Comparison of ENCODE assay signal across 14 cellular contexts in genomic region chr6:113733386-113733785, GRCh38.
DNase-seq lines count a peak whose midpoint lies in the region; ATAC-seq and TF ChIP-seq lines count a peak whose summit lies in the region.
"Had no signal": no experiment of that assay in that cellular context is flagged by ENCODE, and none has a peak within 500 bp of the region (broad histone marks: within the 10 kb centered on the region; RNA-seq: fewer than 3 reads in every experiment).

No MANE protein-coding gene starts in this region.

- TF ChIP-seq CTCF in GM23338 (conservative IDR thresholded peaks at IDR 0.05; ENCODE audit: low read depth in 2 of 2) (no peak), fibroblast of the aortic adventitia (IDR thresholded peaks at IDR 0.05; ENCODE audit: insufficient read depth, low read length) (no peak), osteoblast (IDR thresholded peaks at IDR 0.05; ENCODE audit: extremely low read depth, low read depth, low read length) (no peak)

- no peaks in the 10 kb centered on the region for H3K9me2 ChIP-seq in GM23338 (ENCODE audit: insufficient read depth)

- no peaks in the 10 kb centered on the region for H3K9me3 Mint-ChIP-seq in GM23338

- no peaks in the 10 kb centered on the region for H3F3A ChIP-seq in GM23338 (replicated peaks; ENCODE audit: low read depth)

- H3K4me1 ChIP-seq in GM23338 (ENCODE audit: insufficient read depth) (no peaks in the 10 kb centered on the region), osteoblast (ENCODE audit: insufficient read depth, low read length) (peaks cover 15% of the 10 kb centered on the region)
- H3K4me1 ChIP-seq in effector memory CD4-positive, alpha-beta T cell (ENCODE audit: control insufficient read depth, insufficient read depth, low read length, poor library complexity, severe bottlenecking), result no peaks in the 10 kb centered on the region

- no peak for DNase-seq in GM23338 (ENCODE audit: low spot score)
- DNase-seq in SK-N-MC (ENCODE audit: low read depth, low spot score), result no peak
- peak; percentile 12 for DNase-seq in fibroblast of the aortic adventitia (ENCODE audit: low read depth)
- DNase-seq in osteoblast (ENCODE audit: insufficient read length, low spot score, missing footprints), result peak; percentile 31
- DNase-seq in HUDEP-2 (lab: John Stamatoyannopoulos, UW; ENCODE audit: unreplicated experiment in 76 of 76), result no peak
- DNase-seq in effector memory CD4-positive, alpha-beta T cell, result no peak
- DNase-seq: DND-41, Kasumi-1, MG63, NCI-H1048, NCI-H446 had no signal

- H3K4me2 ChIP-seq in GM23338, result no peak overlapping the region
- H3K4me2 ChIP-seq in osteoblast (ENCODE audit: insufficient read depth, low read length), result no peak overlapping the region

- no peaks in the 10 kb centered on the region for H3K27me3 Mint-ChIP-seq in GM23338 (ENCODE audit: insufficient read depth, low read depth, poor library complexity)
- H3K27me3 Mint-ChIP-seq: IgD-negative memory B cell had no signal

- H2AFZ ChIP-seq in GM23338 (peak overlapping the region; percentile 72; the same call in 1 of the 2 replicates), osteoblast (ENCODE audit: low read length) (no peak overlapping the region)

- no peak for ATAC-seq in GM23338
- ATAC-seq in GM19351 (IDR thresholded peaks at IDR 0.05; ENCODE audit: unreplicated experiment), result no peak
- ATAC-seq: Panc1 had no signal

- H3K27ac ChIP-seq in GM23338 (ENCODE audit: low read depth) (no peak overlapping the region), SK-N-MC (peak overlapping the region; percentile 65), osteoblast (ENCODE audit: low read depth, low read length) (no peak overlapping the region)
- H3K27ac ChIP-seq in effector memory CD4-positive, alpha-beta T cell (ENCODE audit: insufficient read depth, low read length, poor library complexity, severe bottlenecking), result no peak overlapping the region

- H3K27ac Mint-ChIP-seq in GM23338, result no peak overlapping the region
- H3K27ac Mint-ChIP-seq: IgD-negative memory B cell had no signal

- no peaks in the 10 kb centered on the region for H3K36me3 Mint-ChIP-seq in GM23338 (ENCODE audit: low read depth)
- H3K36me3 Mint-ChIP-seq: IgD-negative memory B cell had no signal

- H3K36me3 ChIP-seq in GM23338 (ENCODE audit: insufficient read depth), result no peaks in the 10 kb centered on the region
- H3K36me3 ChIP-seq in SK-N-MC (ENCODE audit: insufficient read depth, low read length), result no peaks in the 10 kb centered on the region
- H3K36me3 ChIP-seq in osteoblast (ENCODE audit: insufficient read depth, low read length), result no peaks in the 10 kb centered on the region
- H3K36me3 ChIP-seq in effector memory CD4-positive, alpha-beta T cell (ENCODE audit: control insufficient read depth, insufficient read depth, low read length), result no peaks in the 10 kb centered on the region
- H3K36me3 ChIP-seq: MG63 had no signal

- H3K4me3 ChIP-seq in GM23338, result no peak overlapping the region
- H3K4me3 ChIP-seq in SK-N-MC, result peak overlapping the region; percentile 2; the same call in 1 of the 2 replicates
- no peak overlapping the region for H3K4me3 ChIP-seq in fibroblast of the aortic adventitia (ENCODE audit: low read depth, low read length)
- no peak overlapping the region for H3K4me3 ChIP-seq in osteoblast (ENCODE audit: insufficient read depth, low read length)
- H3K4me3 ChIP-seq in effector memory CD4-positive, alpha-beta T cell (ENCODE audit: insufficient read depth, low read depth, low read length, poor library complexity, severe bottlenecking), result no peak overlapping the region
- H3K4me3 ChIP-seq: MG63 had no signal

- no peaks in the 10 kb centered on the region for H3K9me3 ChIP-seq in SK-N-MC (ENCODE audit: low read depth, low read length)
- no peaks in the 10 kb centered on the region for H3K9me3 ChIP-seq in osteoblast (ENCODE audit: low read depth, low read length)
- no peaks in the 10 kb centered on the region for H3K9me3 ChIP-seq in effector memory CD4-positive, alpha-beta T cell (ENCODE audit: control insufficient read depth, low read length)
- H3K9me3 ChIP-seq: MG63 had no signal

- no peak overlapping the region for H3K4me3 Mint-ChIP-seq in GM23338
- H3K4me3 Mint-ChIP-seq: IgD-negative memory B cell had no signal

- H3K27me3 ChIP-seq in GM23338 (ENCODE audit: insufficient read depth), result no peaks in the 10 kb centered on the region
- no peaks in the 10 kb centered on the region for H3K27me3 ChIP-seq in osteoblast (ENCODE audit: insufficient read depth, low read length)
- no peaks in the 10 kb centered on the region for H3K27me3 ChIP-seq in effector memory CD4-positive, alpha-beta T cell (replicated peaks; ENCODE audit: control insufficient read depth, insufficient read depth, low read length, poor library complexity, severe bottlenecking)
- H3K27me3 ChIP-seq: MG63 had no signal

- H3K79me2 ChIP-seq in GM23338 (replicated peaks; ENCODE audit: insufficient read depth) (no peaks in the 10 kb centered on the region), osteoblast (ENCODE audit: insufficient read depth, low read length) (no peaks in the 10 kb centered on the region)

- no peak overlapping the region for H3K9ac ChIP-seq in SK-N-MC (ENCODE audit: insufficient read length)

- H3K4me1 Mint-ChIP-seq in GM23338, result no peaks in the 10 kb centered on the region; the same call in 2 of the 3 replicates

- H4K20me1 ChIP-seq in GM23338 (replicated peaks; ENCODE audit: insufficient read depth), result no peaks in the 10 kb centered on the region
- H4K20me1 ChIP-seq in osteoblast (ENCODE audit: insufficient read depth, low read length), result no peaks in the 10 kb centered on the region

TF ChIP-seq in GM23338, 12 proteins besides CTCF, POLR2A, EP300 and RAD21 (continues in another document):
- no peak for TF ChIP-seq ZNF114 (CRISPR knock-in tag; IDR thresholded peaks at IDR 0.05)
- no peak for TF ChIP-seq REST (IDR thresholded peaks at IDR 0.05; ENCODE audit: unreplicated experiment)

Comparison
In these comparisons a context has a peak if more than half of its experiments do, and no peak if none do; other contexts are left out.
1. DNase-seq: peak in fibroblast of the aortic adventitia (single experiment) and osteoblast (single experiment); none in GM23338 (single experiment), SK-N-MC (single experiment), HUDEP-2 (0 of 76) and effector memory CD4-positive, alpha-beta T cell (0 of 3).